In genomic region chr6:127482318-127482717, GRCh38 we compare ENCODE assay signal across 1 cellular context.
TF ChIP-seq lines count a peak whose summit lies in the region.

No MANE protein-coding gene starts in this region.

TF ChIP-seq in GM23338, 12 proteins besides CTCF, POLR2A, EP300 and RAD21 (continued from another document):
- TF ChIP-seq ZNF462 (CRISPR knock-in tag; IDR thresholded peaks at IDR 0.05) (no peak), ZNF114 (CRISPR knock-in tag; IDR thresholded peaks at IDR 0.05) (no peak), NANOG (IDR thresholded peaks at IDR 0.05; ENCODE audit: borderline replicate concordance) (no peak), ETS1 (IDR thresholded peaks at IDR 0.05) (no peak), JUNB (IDR thresholded peaks at IDR 0.05; ENCODE audit: unreplicated experiment) (no peak), REST (IDR thresholded peaks at IDR 0.05; ENCODE audit: unreplicated experiment) (no peak), ZNF331 (CRISPR knock-in tag; IDR thresholded peaks at IDR 0.05; ENCODE audit: low read depth) (no peak), EZH2 (IDR thresholded peaks at IDR 0.05; ENCODE audit: low read depth, unreplicated experiment) (no peak), POLR2AphosphoS5 (IDR thresholded peaks at IDR 0.05; ENCODE audit: low read depth) (no peak), CREB1 (CRISPR knock-in tag; IDR thresholded peaks at IDR 0.05; ENCODE audit: low read depth) (no peak)
